Comparison of ENCODE assay signal across 14 cellular contexts in genomic region chr10:26445411-26446031, GRCh38. TPM values are rescaled to one million over a fixed set of nuclear protein-coding genes. Genes with fewer than 3 reads are reported as not detected.
DNase-seq lines count a peak whose midpoint lies in the region; ATAC-seq and TF ChIP-seq lines count a peak whose summit lies in the region.
"Had no signal": no experiment of that assay in that cellular context is flagged by ENCODE, and none has a peak within 500 bp of the region (broad histone marks: within the 10 kb centered on the region; RNA-seq: fewer than 3 reads in every experiment).

No MANE protein-coding gene starts in this region.

- WGBS in lung, 2 donors, result 56 to 66% methylated on average over 8 of the region's 8 CpGs

- no peak for DNase-seq in activated CD8-positive, alpha-beta T cell treated with anti-CD3 and anti-CD28 coated beads for 36 hours
- no peak for DNase-seq in lung (ENCODE audit: low spot score)
- DNase-seq in endothelial cell (ENCODE audit: low spot score), result no peak
- no peak for DNase-seq in GF-D8 (lab: John Stamatoyannopoulos, UW)
- DNase-seq in dorsolateral prefrontal cortex, result no peak
- DNase-seq: KG1, NCI-H2081, OCI-M1, T1000 had no signal

- H3K4me1 ChIP-seq in BLaER1 (peaks cover 87% of the 10 kb centered on the region), lung (ENCODE audit: control insufficient read depth in 2 of 2, insufficient read depth in 2 of 2, low read length in 2 of 2) (peaks cover 0 to 1% of the 10 kb centered on the region in 2 donors)

- no peaks in the 10 kb centered on the region for H3K27me3 ChIP-seq in BLaER1
- H3K27me3 ChIP-seq in lung (ENCODE audit: control insufficient read depth, insufficient read depth), result no peaks in the 10 kb centered on the region
- H3K27me3 ChIP-seq in dorsolateral prefrontal cortex, result peaks cover 0 to 3% (median 0%) of the 10 kb centered on the region in 45 donors

- POLR2A ChIA-PET in activated CD8-positive, alpha-beta T cell treated with anti-CD3 and anti-CD28 coated beads for 36 hours (lab: Charles Lee), result interaction anchor here (1.4 to 1.8 kb wide), 2 partner anchors 8 to 26 kb away, joined by 3 to 8 read pairs; no protein-coding TSS in a partner anchor

- H3K4me3 Mint-ChIP-seq in activated CD8-positive, alpha-beta T cell treated with anti-CD3 and anti-CD28 coated beads for 36 hours, result peak overlapping the region; percentile 26
- H3K4me3 Mint-ChIP-seq in endothelial cell (ENCODE audit: unreplicated experiment), result no peak overlapping the region
- H3K4me3 Mint-ChIP-seq: nephron had no signal

- no peak overlapping the region for H3K4me3 ChIP-seq in BLaER1
- no peak overlapping the region for H3K4me3 ChIP-seq in lung
- no peak overlapping the region for H3K4me3 ChIP-seq in dorsolateral prefrontal cortex

- TF ChIP-seq CTCF in GM12873 (IDR thresholded peaks at IDR 0.05; ENCODE audit: insufficient read depth, low read depth, low read length, missing control alignments), result peak; percentile 24
- TF ChIP-seq CTCF in activated CD8-positive, alpha-beta T cell treated with anti-CD3 and anti-CD28 coated beads for 36 hours (IDR thresholded peaks at IDR 0.05), result no peak
- no peak for TF ChIP-seq CTCF in lung (IDR thresholded peaks at IDR 0.05; ENCODE audit: control extremely low read depth, extremely low read depth)
- TF ChIP-seq CTCF in endothelial cell (IDR thresholded peaks at IDR 0.05; ENCODE audit: unreplicated experiment), result no peak
- TF ChIP-seq CTCF in dorsolateral prefrontal cortex (IDR thresholded peaks at IDR 0.05 in 54 of 56, conservative IDR thresholded peaks at IDR 0.05 in 2 of 56; ENCODE audit: low read depth in 1 of 56, partially characterized antibody in 56 of 56), result no peak

- H3K27me3 Mint-ChIP-seq in activated CD8-positive, alpha-beta T cell treated with anti-CD3 and anti-CD28 coated beads for 36 hours, result no peaks in the 10 kb centered on the region
- H3K27me3 Mint-ChIP-seq in endothelial cell (ENCODE audit: unreplicated experiment), result no peaks in the 10 kb centered on the region

- H3K27ac Mint-ChIP-seq in activated CD8-positive, alpha-beta T cell treated with anti-CD3 and anti-CD28 coated beads for 36 hours, result peak overlapping the region; percentile 95
- no peak overlapping the region for H3K27ac Mint-ChIP-seq in endothelial cell (ENCODE audit: unreplicated experiment)
- H3K27ac Mint-ChIP-seq: nephron had no signal

- intact Hi-C loops in activated CD8-positive, alpha-beta T cell treated with anti-CD3 and anti-CD28 coated beads for 36 hours (cut with micrococcal nuclease), result no loop called here
- intact Hi-C loops in dorsolateral prefrontal cortex (cut with DNase I), result no loop called here

- peak overlapping the region; percentile 77 for H3K4me2 ChIP-seq in BLaER1

- H3K36me3 ChIP-seq in BLaER1 (peaks cover 74% of the 10 kb centered on the region), lung (ENCODE audit: control insufficient read depth in 2 of 2, insufficient read depth in 2 of 2, low read length in 2 of 2) (no peaks in the 10 kb centered on the region)

- H3K9me3 ChIP-seq in BLaER1, result peaks cover 14% of the 10 kb centered on the region
- H3K9me3 ChIP-seq in lung (ENCODE audit: control insufficient read depth in 2 of 2, insufficient read depth in 1 of 2, low read length in 1 of 2), result no peaks in the 10 kb centered on the region

- H4K20me1 ChIP-seq in BLaER1, result peaks cover 46% of the 10 kb centered on the region

- peaks cover 62% of the 10 kb centered on the region for H3K36me3 Mint-ChIP-seq in activated CD8-positive, alpha-beta T cell treated with anti-CD3 and anti-CD28 coated beads for 36 hours (ENCODE audit: low read depth)
- no peaks in the 10 kb centered on the region for H3K36me3 Mint-ChIP-seq in endothelial cell (ENCODE audit: low read depth, unreplicated experiment)

- ATAC-seq in activated CD8-positive, alpha-beta T cell treated with anti-CD3 and anti-CD28 coated beads for 36 hours, result no peak
- ATAC-seq in lung (ENCODE audit: insufficient read depth, low FRiP score), result peak; percentile 31
- ATAC-seq in GM19463 (IDR thresholded peaks at IDR 0.05; ENCODE audit: unreplicated experiment), result no peak

- peaks cover 13% of the 10 kb centered on the region for H3K9me3 Mint-ChIP-seq in activated CD8-positive, alpha-beta T cell treated with anti-CD3 and anti-CD28 coated beads for 36 hours
- H3K9me3 Mint-ChIP-seq in endothelial cell (ENCODE audit: unreplicated experiment), result no peaks in the 10 kb centered on the region
- H3K9me3 Mint-ChIP-seq: nephron had no signal

- H3K9ac ChIP-seq in BLaER1, result no peak overlapping the region

- peaks cover 78% of the 10 kb centered on the region for H3K4me1 Mint-ChIP-seq in activated CD8-positive, alpha-beta T cell treated with anti-CD3 and anti-CD28 coated beads for 36 hours (ENCODE audit: low read depth)
- no peaks in the 10 kb centered on the region for H3K4me1 Mint-ChIP-seq in endothelial cell (ENCODE audit: unreplicated experiment)
- H3K4me1 Mint-ChIP-seq: nephron had no signal

- H3K27ac ChIP-seq in BLaER1 (peak overlapping the region; percentile 79; the same call in 1 of the 2 replicates), lung (ENCODE audit: low read depth in 1 of 2, low read length in 1 of 2) (no peak overlapping the region), dorsolateral prefrontal cortex (no peak overlapping the region)

- CTCF ChIA-PET in activated CD8-positive, alpha-beta T cell treated with anti-CD3 and anti-CD28 coated beads for 36 hours (lab: Charles Lee), result interaction anchor here (1.1 to 2.4 kb wide), 3 partner anchors 25 to 41 kb away, joined by 3 to 10 read pairs (median 4); no protein-coding TSS in a partner anchor

RNA-seq across cellular contexts. Expression of gene APBB1IP, which starts 7.4 kb away (rescaled TPM):
- 10 to 100 TPM; 61.9 to 64.8 TPM for total RNA-seq in activated CD8-positive, alpha-beta T cell treated with anti-CD3 and anti-CD28 coated beads for 36 hours
- total RNA-seq in lung, result 10 to 100 TPM; 12.2 to 26.0 TPM
- polyA plus RNA-seq in lung, result 10 to 100 TPM in 1 of 2 donors, 1 to 10 TPM in 1; 5.4 to 33.5 TPM
- total RNA-seq in endothelial cell (ENCODE audit: unreplicated experiment), result not detected
- 10 to 100 TPM in 51 of 120 experiments, 1 to 10 TPM in 69; 1.9 to 23.7 (median 9.4) TPM for total RNA-seq in dorsolateral prefrontal cortex
- polyA plus RNA-seq: keratinocyte had no signal
